ENCODE assay signal across 19 cellular contexts in genomic region chr11:8744423-8744822, GRCh38.
DNase-seq lines count a peak whose midpoint lies in the region; ATAC-seq, FAIRE-seq and TF ChIP-seq lines count a peak whose summit lies in the region.
"Had no signal": no experiment of that assay in that cellular context is flagged by ENCODE, and none has a peak within 500 bp of the region (broad histone marks: within the 10 kb centered on the region; RNA-seq: fewer than 3 reads in every experiment).

No MANE protein-coding gene starts in this region.

- H3K27ac ChIP-seq in RWPE2 (ENCODE audit: poor library complexity, severe bottlenecking): peak overlapping the region; percentile 56
- H3K27ac ChIP-seq in CD8-positive, alpha-beta memory T cell (ENCODE audit: low read depth, low read length): no peak overlapping the region
- H3K27ac ChIP-seq: BLaER1, gastrocnemius medialis, SJCRH30, WERI-Rb-1 had no signal

- no peaks in the 10 kb centered on the region for H3K36me3 Mint-ChIP-seq in CD8-positive, alpha-beta memory T cell
- H3K36me3 Mint-ChIP-seq: activated CD8-positive, alpha-beta memory T cell treated with anti-CD3 and anti-CD28 coated beads, Interleukin-2, amount 10 ng/mL, durations not matched to agents 7 days and 5 days had no signal

- POLR2A ChIA-PET in CD8-positive, alpha-beta memory T cell (lab: Charles Lee): interaction anchor here (0.7 kb wide), 1 partner anchor 15 kb away, joined by 8 read pairs; no protein-coding TSS in a partner anchor

- no peak overlapping the region for H3K4me3 Mint-ChIP-seq in CD8-positive, alpha-beta memory T cell
- H3K4me3 Mint-ChIP-seq: activated CD8-positive, alpha-beta memory T cell treated with anti-CD3 and anti-CD28 coated beads, Interleukin-2, amount 10 ng/mL, durations not matched to agents 7 days and 5 days; HFFc6 had no signal

- no peak overlapping the region for H3K4me3 ChIP-seq in RWPE2 (ENCODE audit: severe bottlenecking)
- H3K4me3 ChIP-seq in CD8-positive, alpha-beta memory T cell (ENCODE audit: low read length): no peak overlapping the region
- H3K4me3 ChIP-seq: BLaER1, gastrocnemius medialis, SJCRH30 had no signal

- H3K27me3 Mint-ChIP-seq in CD8-positive, alpha-beta memory T cell: peaks cover 3 to 34% of the 10 kb centered on the region in 2 donors

- CTCF ChIA-PET in CD8-positive, alpha-beta memory T cell (lab: Charles Lee): interaction anchor here (1.1 kb wide), 1 partner anchor 11 kb away, joined by 3 read pairs; no protein-coding TSS in a partner anchor

- peak; percentile 19 for DNase-seq in activated CD4-positive, alpha-beta T cell treated with anti-CD3 and anti-CD28 coated beads for 48 hours
- no peak for DNase-seq in activated CD4-positive, alpha-beta T cell treated with anti-CD3 and anti-CD28 coated beads for 1 hour
- DNase-seq in HPDE6-E6E7 (ENCODE audit: extremely low spot score) (peak; percentile 84), RWPE2 (ENCODE audit: low spot score) (no peak), kidney glomerular epithelial cell (lab: John Stamatoyannopoulos, UW) (peak; percentile 25), NCI-H1092 (lab: John Stamatoyannopoulos, UW) (no peak), urothelium cell line (ENCODE audit: low spot score) (no peak)
- DNase-seq in CD8-positive, alpha-beta memory T cell: no peak
- DNase-seq: activated CD8-positive, alpha-beta memory T cell treated with anti-CD3 and anti-CD28 coated beads, Interleukin-2, amount 10 ng/mL, durations not matched to agents 7 days and 5 days; activated gamma-delta T cell; gastrocnemius medialis; HFFc6; kidney; SJCRH30; small intestine; stimulated activated CD4-positive, alpha-beta T cell treated with anti-CD3 and anti-CD28 coated beads, Interleukin-4, amount 100 ng/mL, for 4 hours; substantia nigra; WERI-Rb-1 had no signal

- no peaks in the 10 kb centered on the region for H3K27me3 ChIP-seq in RWPE2 (ENCODE audit: insufficient read depth, poor library complexity, severe bottlenecking)
- H3K27me3 ChIP-seq in CD8-positive, alpha-beta memory T cell (ENCODE audit: insufficient read depth, low read length, poor library complexity, severe bottlenecking): peaks cover 3% of the 10 kb centered on the region
- H3K27me3 ChIP-seq: BLaER1, gastrocnemius medialis, SJCRH30 had no signal

- no peak for TF ChIP-seq CTCF in RWPE2 (IDR thresholded peaks at IDR 0.05; ENCODE audit: poor library complexity, severe bottlenecking)

- no peaks in the 10 kb centered on the region for H3K9me3 Mint-ChIP-seq in CD8-positive, alpha-beta memory T cell
- H3K9me3 Mint-ChIP-seq: HFFc6 had no signal

- H3K27ac Mint-ChIP-seq in CD8-positive, alpha-beta memory T cell: no peak overlapping the region
- H3K27ac Mint-ChIP-seq: activated CD8-positive, alpha-beta memory T cell treated with anti-CD3 and anti-CD28 coated beads, Interleukin-2, amount 10 ng/mL, durations not matched to agents 7 days and 5 days; HFFc6 had no signal

- no peaks in the 10 kb centered on the region for H3K4me1 Mint-ChIP-seq in CD8-positive, alpha-beta memory T cell
- H3K4me1 Mint-ChIP-seq: activated CD8-positive, alpha-beta memory T cell treated with anti-CD3 and anti-CD28 coated beads, Interleukin-2, amount 10 ng/mL, durations not matched to agents 7 days and 5 days had no signal

- no peak for FAIRE-seq in urothelium cell line (lab: Jason Lieb, UNC)
- FAIRE-seq: kidney, small intestine had no signal

- H3K9me3 ChIP-seq in RWPE2 (ENCODE audit: severe bottlenecking): no peaks in the 10 kb centered on the region
- no peaks in the 10 kb centered on the region for H3K9me3 ChIP-seq in CD8-positive, alpha-beta memory T cell (ENCODE audit: low read length)
- H3K9me3 ChIP-seq: BLaER1, gastrocnemius medialis, SJCRH30 had no signal

- peak; percentile 99 for ATAC-seq in RWPE2 (ENCODE audit: low read depth)
- ATAC-seq: activated CD8-positive, alpha-beta memory T cell treated with anti-CD3 and anti-CD28 coated beads, Interleukin-2, amount 10 ng/mL, durations not matched to agents 7 days and 5 days; gastrocnemius medialis had no signal

- peaks cover 13% of the 10 kb centered on the region for H3K4me1 ChIP-seq in RWPE2 (ENCODE audit: insufficient read depth, poor library complexity, severe bottlenecking)
- no peaks in the 10 kb centered on the region for H3K4me1 ChIP-seq in CD8-positive, alpha-beta memory T cell (ENCODE audit: insufficient read depth, low read length)
- H3K4me1 ChIP-seq: gastrocnemius medialis, SJCRH30 had no signal

- H3K36me3 ChIP-seq in RWPE2 (ENCODE audit: low read depth): peaks cover 18% of the 10 kb centered on the region
- no peaks in the 10 kb centered on the region for H3K36me3 ChIP-seq in CD8-positive, alpha-beta memory T cell (ENCODE audit: insufficient read depth, low read length)
- H3K36me3 ChIP-seq: BLaER1, gastrocnemius medialis had no signal

Comparison
In these comparisons a context has a peak if more than half of its experiments do, and no peak if none do; other contexts are left out.
1. DNase-seq: peak in activated CD4-positive, alpha-beta T cell treated with anti-CD3 and anti-CD28 coated beads for 48 hours (single experiment), HPDE6-E6E7 (single experiment) and kidney glomerular epithelial cell (single experiment); none in activated CD4-positive, alpha-beta T cell treated with anti-CD3 and anti-CD28 coated beads for 1 hour (single experiment), RWPE2 (single experiment), NCI-H1092 (single experiment), urothelium cell line (single experiment) and CD8-positive, alpha-beta memory T cell (0 of 5).